8 cellular contexts compared by ENCODE assay signal in genomic region chr17:78356163-78356713, GRCh38. TPM values are rescaled to one million over a fixed set of nuclear protein-coding genes. Genes with fewer than 3 reads are reported as not detected.
DNase-seq lines count a peak whose midpoint lies in the region; ATAC-seq and TF ChIP-seq lines count a peak whose summit lies in the region.

No MANE protein-coding gene starts in this region.

- H3K4me3 ChIP-seq in esophagus squamous epithelium: peak overlapping the region in 2 of 4 donors; percentile 76 to 98
- H3K4me3 ChIP-seq in lower leg skin (ENCODE audit: low read depth, poor library complexity, severe bottlenecking): no peak overlapping the region

- TF ChIP-seq CTCF in esophagus squamous epithelium (IDR thresholded peaks at IDR 0.05) (no peak), lower leg skin (IDR thresholded peaks at IDR 0.05) (no peak)

- DNase-seq in NOMO-1 (lab: John Stamatoyannopoulos, UW; ENCODE audit: unreplicated experiment in 2 of 2): peak; percentile 66 to 86
- DNase-seq in activated CD8-positive, alpha-beta memory T cell treated with anti-CD3 and anti-CD28 coated beads, Interleukin-2, amount 50 U/mL, for 1 hour (ENCODE audit: extremely low read depth): peak; percentile 87
- no peak for DNase-seq in esophagus squamous epithelium (lab: John Stamatoyannopoulos, UW)
- DNase-seq in sciatic nerve (ENCODE audit: low spot score): peak; percentile 70
- no peak for DNase-seq in lower leg skin (ENCODE audit: low spot score in 2 of 2)
- no peak for DNase-seq in NCI-H345 (lab: John Stamatoyannopoulos, UW)

- intact Hi-C loops in esophagus squamous epithelium (cut with DNase I): no loop called here
- intact Hi-C loops in sciatic nerve (cut with DNase I): no loop called here
- intact Hi-C loops in lower leg skin (cut with DNase I; ENCODE audit: low total_unique reads): no loop called here

- H3K27me3 ChIP-seq in esophagus squamous epithelium: peaks cover 0 to 21% (median 0%) of the 10 kb centered on the region in 4 donors

- ATAC-seq in GM18502 (IDR thresholded peaks at IDR 0.05; ENCODE audit: poor library complexity, unreplicated experiment): peak; percentile 67
- ATAC-seq in HG02610 (IDR thresholded peaks at IDR 0.05; ENCODE audit: unreplicated experiment): peak; percentile 58
- no peak for ATAC-seq in sciatic nerve

- no peaks in the 10 kb centered on the region for H3K9me3 ChIP-seq in esophagus squamous epithelium

- H3K27ac ChIP-seq in esophagus squamous epithelium: peak overlapping the region; percentile 62 to 96 (median 88)

- no peak for TF ChIP-seq POLR2A in esophagus squamous epithelium (IDR thresholded peaks at IDR 0.05)
- TF ChIP-seq POLR2A in lower leg skin (IDR thresholded peaks at IDR 0.05): no peak

- 30 to 32% methylated on average over 10 to 15 of the region's 15 CpGs for WGBS in esophagus squamous epithelium, 2 donors
- WGBS in lower leg skin, 2 donors: 39 to 51% methylated on average over 15 of the region's 15 CpGs

- peaks cover 3 to 7% (median 6%) of the 10 kb centered on the region in 3 donors for H3K36me3 ChIP-seq in esophagus squamous epithelium

- peaks cover 52 to 98% (median 75%) of the 10 kb centered on the region in 3 donors for H3K4me1 ChIP-seq in esophagus squamous epithelium

RNA-seq across cellular contexts. Expression of gene SOCS3, which starts 3.6 kb away (rescaled TPM):
- total RNA-seq in esophagus squamous epithelium (10 to 100 TPM in 3 of 4 donors, 1 to 10 TPM in 1; 6.3 to 23.1 (median 17.1) TPM), sciatic nerve (144 TPM), lower leg skin (10 to 100 TPM; 12.5 to 45.0 (median 13.0) TPM)

RNA-seq across cellular contexts. Expression of gene PGS1, which starts 22.2 kb away (rescaled TPM):
- total RNA-seq in esophagus squamous epithelium (10 to 100 TPM; 18.6 to 32.4 (median 23.0) TPM), sciatic nerve (59.2 TPM), lower leg skin (10 to 100 TPM; 30.4 to 40.3 (median 39.9) TPM)

Comparison
In these comparisons a context has a peak if more than half of its experiments do, and no peak if none do; other contexts are left out.
1. DNase-seq: peak in NOMO-1 (2 of 2), activated CD8-positive, alpha-beta memory T cell treated with anti-CD3 and anti-CD28 coated beads, Interleukin-2, amount 50 U/mL, for 1 hour (single experiment) and sciatic nerve (single experiment); none in esophagus squamous epithelium (single experiment), lower leg skin (0 of 2) and NCI-H345 (single experiment).